In genomic region chr2:178298785-178299212, GRCh38 we compare ENCODE assay signal across 12 cellular contexts.
A peak's percentile ranks its signal among the peaks of the same experiment; 100 is the strongest.
DNase-seq lines count a peak whose midpoint lies in the region; ATAC-seq and TF ChIP-seq lines count a peak whose summit lies in the region.
"Had no signal": no experiment of that assay in that cellular context is flagged by ENCODE, and none has a peak within 500 bp of the region (broad histone marks: within the 10 kb centered on the region; RNA-seq: fewer than 3 reads in every experiment).

No MANE protein-coding gene starts in this region.

- TF ChIP-seq CTCF in left lung (IDR thresholded peaks at IDR 0.05): no peak

- intact Hi-C loops in left lung (cut with DNase I): no loop called here

- H3K9me3 ChIP-seq in left lung (no peaks in the 10 kb centered on the region), neuronal stem cell (replicated peaks in 1 of 2; ENCODE audit: control insufficient read depth in 2 of 2, insufficient read depth in 1 of 2, low read depth in 1 of 2, low read length in 2 of 2) (no peaks in the 10 kb centered on the region)
- H3K9me3 ChIP-seq: HAP-1 had no signal

- H3K36me3 ChIP-seq in left lung (no peaks in the 10 kb centered on the region), neuronal stem cell (replicated peaks in 1 of 2; ENCODE audit: control insufficient read depth in 2 of 2, insufficient read depth in 2 of 2, low read length in 2 of 2) (no peaks in the 10 kb centered on the region)
- H3K36me3 ChIP-seq: HAP-1 had no signal

- H3K4me1 ChIP-seq in left lung (peaks cover 0 to 6% of the 10 kb centered on the region in 2 donors), neuronal stem cell (ENCODE audit: control insufficient read depth in 2 of 2, insufficient read depth in 1 of 2, low read depth in 1 of 2, low read length in 2 of 2) (no peaks in the 10 kb centered on the region)

- no peak overlapping the region for H3K4me2 ChIP-seq in neuronal stem cell (ENCODE audit: insufficient read depth, low read length, poor library complexity, severe bottlenecking)

- DNase-seq in AG08396 (ENCODE audit: low spot score): peak; percentile 5
- DNase-seq in NCI-H460 (ENCODE audit: extremely low read depth, low read depth): peak; percentile 39
- DNase-seq in dermis blood vessel endothelial cell: peak; percentile 83
- no peak for DNase-seq in left lung
- no peak for DNase-seq in NCI-H2107 treated with DMSO at 0.1 percent for 48 hours (lab: John Stamatoyannopoulos, UW; ENCODE audit: unreplicated experiment)
- no peak for DNase-seq in pons (ENCODE audit: low spot score)
- no peak for DNase-seq in neuronal stem cell (ENCODE audit: low spot score)
- no peak for DNase-seq in ureter (ENCODE audit: low spot score)
- DNase-seq: left colon, NCI-H1694 treated with DMSO at 0.1 percent for 48 hours, T-cell had no signal

- no peaks in the 10 kb centered on the region for H3K79me1 ChIP-seq in neuronal stem cell (ENCODE audit: low read depth, low read length)

- H2BK12ac ChIP-seq in neuronal stem cell (ENCODE audit: low read length): no peak overlapping the region

- H2BK120ac ChIP-seq in neuronal stem cell (ENCODE audit: low read depth, low read length): no peak overlapping the region

- no peak overlapping the region for H2BK15ac ChIP-seq in neuronal stem cell (ENCODE audit: low read length)

- no peak overlapping the region for H3K9ac ChIP-seq in neuronal stem cell (ENCODE audit: low read depth, low read length, poor library complexity)

- ATAC-seq in left lung: peak; percentile 49
- ATAC-seq: left colon, T-cell had no signal

- H3K23ac ChIP-seq in neuronal stem cell (ENCODE audit: low read depth, low read length, poor library complexity): no peak overlapping the region

- H3K27me3 ChIP-seq in left lung (no peaks in the 10 kb centered on the region), neuronal stem cell (ENCODE audit: control insufficient read depth in 3 of 3, insufficient read depth in 3 of 3, low read depth in 1 of 3, low read length in 3 of 3) (no peaks in the 10 kb centered on the region)

- no peak overlapping the region for H2AK5ac ChIP-seq in neuronal stem cell (ENCODE audit: low read depth, low read length)

- no peak overlapping the region for H3K14ac ChIP-seq in neuronal stem cell (ENCODE audit: low read length)

- H3K18ac ChIP-seq in neuronal stem cell (ENCODE audit: low read length): no peak overlapping the region

- no peak overlapping the region for H2AFZ ChIP-seq in neuronal stem cell (ENCODE audit: low read length)

- no peak overlapping the region for H2BK5ac ChIP-seq in neuronal stem cell (ENCODE audit: low read length)

- no peak overlapping the region for H4K91ac ChIP-seq in neuronal stem cell (ENCODE audit: low read depth, low read length, poor library complexity)

- H3K4me3 ChIP-seq in left lung: no peak overlapping the region
- H3K4me3 ChIP-seq in neuronal stem cell (ENCODE audit: low read length in 2 of 2): no peak overlapping the region
- H3K4me3 ChIP-seq: HAP-1 had no signal

- H4K8ac ChIP-seq in neuronal stem cell (ENCODE audit: low read depth, low read length): no peak overlapping the region

- no peak overlapping the region for H3K27ac ChIP-seq in left lung
- H3K27ac ChIP-seq in neuronal stem cell (replicated peaks; ENCODE audit: low read length): no peak overlapping the region

- no peak overlapping the region for H3K4ac ChIP-seq in neuronal stem cell (ENCODE audit: low read length)

Comparison
In these comparisons a context has a peak if more than half of its experiments do, and no peak if none do; other contexts are left out.
1. DNase-seq: peak in AG08396 (single experiment), NCI-H460 (single experiment) and dermis blood vessel endothelial cell (single experiment); none in left lung (0 of 2), NCI-H2107 treated with DMSO at 0.1 percent for 48 hours (single experiment), pons (single experiment), neuronal stem cell (single experiment) and ureter (single experiment).